Comparison of ENCODE assay signal across 1 cellular context in the genomic region with DNA sequence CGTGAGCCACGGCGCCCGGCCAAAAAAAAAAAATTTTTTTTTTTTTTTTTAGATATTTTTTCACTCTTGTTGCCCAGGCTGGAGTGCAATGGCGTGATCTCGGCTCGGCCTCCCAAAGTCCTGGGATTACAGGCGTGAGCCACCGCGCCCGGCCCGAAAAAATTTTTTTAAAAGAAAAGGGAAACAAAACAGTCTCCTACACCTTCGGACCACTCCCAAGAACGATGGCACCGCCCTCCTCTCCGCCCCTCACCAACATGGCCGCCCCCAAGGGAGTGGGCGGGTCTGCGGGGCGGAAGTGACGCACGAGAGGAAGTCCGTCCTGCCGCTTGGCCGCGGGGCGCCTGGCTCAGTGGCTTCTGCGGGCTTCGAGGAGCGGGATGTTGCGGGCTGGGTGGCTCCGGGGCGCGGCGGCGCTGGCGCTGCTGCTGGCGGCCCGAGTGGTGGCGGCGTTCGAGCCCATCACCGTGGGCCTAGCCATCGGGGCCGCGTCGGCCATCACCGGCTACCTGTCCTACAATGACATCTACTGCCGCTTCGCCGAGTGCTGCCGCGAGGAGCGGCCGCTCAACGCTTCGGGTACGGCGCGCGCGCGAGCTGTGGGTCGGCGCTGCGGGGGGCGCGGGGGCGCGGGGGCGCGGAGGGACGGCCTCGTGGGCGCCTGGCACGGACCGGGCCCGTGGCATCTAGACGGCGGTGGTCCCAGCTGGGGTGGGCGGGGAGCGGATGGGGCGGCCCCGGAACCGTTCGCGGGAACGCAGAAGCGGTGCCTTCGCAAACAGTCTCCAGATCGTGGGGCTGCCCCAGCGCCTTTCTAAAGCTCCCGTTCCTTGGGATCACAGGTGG.
TF ChIP-seq lines count a peak whose summit lies in the region.

A gene with protein sequence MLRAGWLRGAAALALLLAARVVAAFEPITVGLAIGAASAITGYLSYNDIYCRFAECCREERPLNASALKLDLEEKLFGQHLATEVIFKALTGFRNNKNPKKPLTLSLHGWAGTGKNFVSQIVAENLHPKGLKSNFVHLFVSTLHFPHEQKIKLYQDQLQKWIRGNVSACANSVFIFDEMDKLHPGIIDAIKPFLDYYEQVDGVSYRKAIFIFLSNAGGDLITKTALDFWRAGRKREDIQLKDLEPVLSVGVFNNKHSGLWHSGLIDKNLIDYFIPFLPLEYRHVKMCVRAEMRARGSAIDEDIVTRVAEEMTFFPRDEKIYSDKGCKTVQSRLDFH (plus strand): TSS at position 352 of the 846 bp plus-strand sequence. CDS start 29 bp downstream, at position 381.

TF ChIP-seq in HepG2, 621 proteins besides CTCF, POLR2A, EP300 and RAD21 (continued from another document and continues in another):
- TF ChIP-seq, protein P1, sequence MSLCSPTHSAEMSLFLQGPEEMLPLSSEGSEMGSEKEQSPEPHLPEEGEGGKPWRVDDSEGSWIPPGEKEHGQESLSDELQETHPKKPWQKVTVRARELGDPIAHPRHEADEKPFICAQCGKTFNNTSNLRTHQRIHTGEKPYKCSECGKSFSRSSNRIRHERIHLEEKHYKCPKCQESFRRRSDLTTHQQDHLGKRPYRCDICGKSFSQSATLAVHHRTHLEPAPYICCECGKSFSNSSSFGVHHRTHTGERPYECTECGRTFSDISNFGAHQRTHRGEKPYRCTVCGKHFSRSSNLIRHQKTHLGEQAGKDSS (CRISPR knock-in tag; IDR thresholded peaks at IDR 0.05; ENCODE audit: borderline replicate concordance, low read depth), result peak; percentile 47; the same call in 1 of the 2 replicates
- TF ChIP-seq, protein P2, sequence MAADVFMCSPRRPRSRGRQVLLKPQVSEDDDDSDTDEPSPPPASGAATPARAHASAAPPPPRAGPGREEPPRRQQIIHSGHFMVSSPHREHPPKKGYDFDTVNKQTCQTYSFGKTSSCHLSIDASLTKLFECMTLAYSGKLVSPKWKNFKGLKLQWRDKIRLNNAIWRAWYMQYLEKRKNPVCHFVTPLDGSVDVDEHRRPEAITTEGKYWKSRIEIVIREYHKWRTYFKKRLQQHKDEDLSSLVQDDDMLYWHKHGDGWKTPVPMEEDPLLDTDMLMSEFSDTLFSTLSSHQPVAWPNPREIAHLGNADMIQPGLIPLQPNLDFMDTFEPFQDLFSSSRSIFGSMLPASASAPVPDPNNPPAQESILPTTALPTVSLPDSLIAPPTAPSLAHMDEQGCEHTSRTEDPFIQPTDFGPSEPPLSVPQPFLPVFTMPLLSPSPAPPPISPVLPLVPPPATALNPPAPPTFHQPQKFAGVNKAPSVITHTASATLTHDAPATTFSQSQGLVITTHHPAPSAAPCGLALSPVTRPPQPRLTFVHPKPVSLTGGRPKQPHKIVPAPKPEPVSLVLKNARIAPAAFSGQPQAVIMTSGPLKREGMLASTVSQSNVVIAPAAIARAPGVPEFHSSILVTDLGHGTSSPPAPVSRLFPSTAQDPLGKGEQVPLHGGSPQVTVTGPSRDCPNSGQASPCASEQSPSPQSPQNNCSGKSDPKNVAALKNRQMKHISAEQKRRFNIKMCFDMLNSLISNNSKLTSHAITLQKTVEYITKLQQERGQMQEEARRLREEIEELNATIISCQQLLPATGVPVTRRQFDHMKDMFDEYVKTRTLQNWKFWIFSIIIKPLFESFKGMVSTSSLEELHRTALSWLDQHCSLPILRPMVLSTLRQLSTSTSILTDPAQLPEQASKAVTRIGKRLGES (CRISPR knock-in tag; IDR thresholded peaks at IDR 0.05; ENCODE audit: borderline replicate concordance), result no peak
- TF ChIP-seq, protein P3, sequence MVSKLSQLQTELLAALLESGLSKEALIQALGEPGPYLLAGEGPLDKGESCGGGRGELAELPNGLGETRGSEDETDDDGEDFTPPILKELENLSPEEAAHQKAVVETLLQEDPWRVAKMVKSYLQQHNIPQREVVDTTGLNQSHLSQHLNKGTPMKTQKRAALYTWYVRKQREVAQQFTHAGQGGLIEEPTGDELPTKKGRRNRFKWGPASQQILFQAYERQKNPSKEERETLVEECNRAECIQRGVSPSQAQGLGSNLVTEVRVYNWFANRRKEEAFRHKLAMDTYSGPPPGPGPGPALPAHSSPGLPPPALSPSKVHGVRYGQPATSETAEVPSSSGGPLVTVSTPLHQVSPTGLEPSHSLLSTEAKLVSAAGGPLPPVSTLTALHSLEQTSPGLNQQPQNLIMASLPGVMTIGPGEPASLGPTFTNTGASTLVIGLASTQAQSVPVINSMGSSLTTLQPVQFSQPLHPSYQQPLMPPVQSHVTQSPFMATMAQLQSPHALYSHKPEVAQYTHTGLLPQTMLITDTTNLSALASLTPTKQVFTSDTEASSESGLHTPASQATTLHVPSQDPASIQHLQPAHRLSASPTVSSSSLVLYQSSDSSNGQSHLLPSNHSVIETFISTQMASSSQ (IDR thresholded peaks at IDR 0.05; ENCODE audit: low read depth), result no peak
- TF ChIP-seq, protein P3 (CRISPR knock-in tag; IDR thresholded peaks at IDR 0.05; ENCODE audit: borderline replicate concordance), result no peak; the same call in 1 of the 2 replicates
- TF ChIP-seq ZNF234 (CRISPR knock-in tag; conservative IDR thresholded peaks at IDR 0.05) (no peak), NCOA5 (CRISPR knock-in tag; IDR thresholded peaks at IDR 0.05) (no peak), ZKSCAN5 (CRISPR knock-in tag; IDR thresholded peaks at IDR 0.05) (no peak), PHF8 (CRISPR knock-in tag; IDR thresholded peaks at IDR 0.05) (peak; percentile 79), PTBP1 (IDR thresholded peaks at IDR 0.05; ENCODE audit: low read depth, low read length, poor library complexity, severe bottlenecking) (no peak), ZNF547 (CRISPR knock-in tag; IDR thresholded peaks at IDR 0.05) (peak; percentile 81), PAX8 (CRISPR knock-in tag; IDR thresholded peaks at IDR 0.05; ENCODE audit: borderline replicate concordance) (no peak), ZNF703 (CRISPR knock-in tag; IDR thresholded peaks at IDR 0.05; ENCODE audit: borderline replicate concordance) (no peak), KLF16 (CRISPR knock-in tag; IDR thresholded peaks at IDR 0.05) (peak in 1 of 2 experiments; percentile 81; a peak in 2 of 4 replicates), MXD4 (CRISPR knock-in tag; IDR thresholded peaks at IDR 0.05) (peak; percentile 50; the same call in 1 of the 2 replicates), U2AF1 (optimal IDR thresholded peaks at IDR 0.05; ENCODE audit: low read depth, low read length) (no peak), ZNF564 (CRISPR knock-in tag; IDR thresholded peaks at IDR 0.05) (no peak), KDM5A (IDR thresholded peaks at IDR 0.05; ENCODE audit: borderline replicate concordance, low read length) (peak; percentile 65), ZNF329 (CRISPR knock-in tag; IDR thresholded peaks at IDR 0.05; ENCODE audit: low read depth) (0 out of 2 replicates have a peak, but pooled peaks have one; percentile 61), RCOR2 (CRISPR knock-in tag; IDR thresholded peaks at IDR 0.05) (no peak; the same call in 1 of the 2 replicates), PHF5A (CRISPR knock-in tag; IDR thresholded peaks at IDR 0.05; ENCODE audit: low read depth, unreplicated experiment) (no peak), ZEB1 (IDR thresholded peaks at IDR 0.05; ENCODE audit: insufficient replicate concordance, low read depth) (no peak), IKZF4 (CRISPR knock-in tag; IDR thresholded peaks at IDR 0.05; ENCODE audit: borderline replicate concordance, low read depth, not compliant biosample characterization) (no peak), SP2 (CRISPR knock-in tag; IDR thresholded peaks at IDR 0.05) (peak; percentile 77), ISX (CRISPR knock-in tag; conservative IDR thresholded peaks at IDR 0.05) (no peak), YY1 (IDR thresholded peaks at IDR 0.05; ENCODE audit: insufficient read depth, insufficient replicate concordance, low read depth, low read length) (peak; percentile 99), EHMT2 (IDR thresholded peaks at IDR 0.05; ENCODE audit: borderline replicate concordance, low read depth, low read length) (no peak), ZSCAN25 (CRISPR knock-in tag; IDR thresholded peaks at IDR 0.05) (no peak; the same call in 1 of the 2 replicates), GABPA (IDR thresholded peaks at IDR 0.05; ENCODE audit: low read depth, low read length) (peak; percentile 93), GABPA (CRISPR knock-in tag; IDR thresholded peaks at IDR 0.05; ENCODE audit: low read depth) (peak; percentile 93), IKZF1 (IDR thresholded peaks at IDR 0.05) (no peak), AGO2 (optimal IDR thresholded peaks at IDR 0.05; ENCODE audit: low read depth, low read length) (no peak), NFRKB (IDR thresholded peaks at IDR 0.05) (no peak), MIER3 (CRISPR knock-in tag; IDR thresholded peaks at IDR 0.05; ENCODE audit: borderline replicate concordance) (no peak), SIN3B (IDR thresholded peaks at IDR 0.05; ENCODE audit: low read length) (no peak), ZIK1 (CRISPR knock-in tag; IDR thresholded peaks at IDR 0.05; ENCODE audit: borderline replicate concordance, low read depth) (peak; percentile 53; the same call in 1 of the 2 replicates), NKX3-1 (CRISPR knock-in tag; IDR thresholded peaks at IDR 0.05) (0 out of 2 replicates have a peak, but pooled peaks have one; percentile 32), ZNF253 (CRISPR knock-in tag; IDR thresholded peaks at IDR 0.05; ENCODE audit: borderline replicate concordance) (no peak)
- TF ChIP-seq, protein P4, sequence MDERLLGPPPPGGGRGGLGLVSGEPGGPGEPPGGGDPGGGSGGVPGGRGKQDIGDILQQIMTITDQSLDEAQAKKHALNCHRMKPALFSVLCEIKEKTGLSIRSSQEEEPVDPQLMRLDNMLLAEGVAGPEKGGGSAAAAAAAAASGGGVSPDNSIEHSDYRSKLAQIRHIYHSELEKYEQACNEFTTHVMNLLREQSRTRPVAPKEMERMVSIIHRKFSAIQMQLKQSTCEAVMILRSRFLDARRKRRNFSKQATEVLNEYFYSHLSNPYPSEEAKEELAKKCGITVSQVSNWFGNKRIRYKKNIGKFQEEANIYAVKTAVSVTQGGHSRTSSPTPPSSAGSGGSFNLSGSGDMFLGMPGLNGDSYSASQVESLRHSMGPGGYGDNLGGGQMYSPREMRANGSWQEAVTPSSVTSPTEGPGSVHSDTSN (CRISPR knock-in tag; IDR thresholded peaks at IDR 0.05), result no peak
- TF ChIP-seq, protein P5, sequence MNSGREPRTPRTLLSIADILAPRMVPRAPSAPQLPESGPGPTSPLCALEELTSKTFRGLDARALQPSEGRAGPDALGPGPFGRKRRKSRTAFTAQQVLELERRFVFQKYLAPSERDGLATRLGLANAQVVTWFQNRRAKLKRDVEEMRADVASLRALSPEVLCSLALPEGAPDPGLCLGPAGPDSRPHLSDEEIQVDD (CRISPR knock-in tag; IDR thresholded peaks at IDR 0.05; ENCODE audit: borderline replicate concordance), result no peak
- TF ChIP-seq, protein P6, sequence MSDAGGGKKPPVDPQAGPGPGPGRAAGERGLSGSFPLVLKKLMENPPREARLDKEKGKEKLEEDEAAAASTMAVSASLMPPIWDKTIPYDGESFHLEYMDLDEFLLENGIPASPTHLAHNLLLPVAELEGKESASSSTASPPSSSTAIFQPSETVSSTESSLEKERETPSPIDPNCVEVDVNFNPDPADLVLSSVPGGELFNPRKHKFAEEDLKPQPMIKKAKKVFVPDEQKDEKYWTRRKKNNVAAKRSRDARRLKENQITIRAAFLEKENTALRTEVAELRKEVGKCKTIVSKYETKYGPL (CRISPR knock-in tag; IDR thresholded peaks at IDR 0.05), result no peak
- TF ChIP-seq, protein P7, sequence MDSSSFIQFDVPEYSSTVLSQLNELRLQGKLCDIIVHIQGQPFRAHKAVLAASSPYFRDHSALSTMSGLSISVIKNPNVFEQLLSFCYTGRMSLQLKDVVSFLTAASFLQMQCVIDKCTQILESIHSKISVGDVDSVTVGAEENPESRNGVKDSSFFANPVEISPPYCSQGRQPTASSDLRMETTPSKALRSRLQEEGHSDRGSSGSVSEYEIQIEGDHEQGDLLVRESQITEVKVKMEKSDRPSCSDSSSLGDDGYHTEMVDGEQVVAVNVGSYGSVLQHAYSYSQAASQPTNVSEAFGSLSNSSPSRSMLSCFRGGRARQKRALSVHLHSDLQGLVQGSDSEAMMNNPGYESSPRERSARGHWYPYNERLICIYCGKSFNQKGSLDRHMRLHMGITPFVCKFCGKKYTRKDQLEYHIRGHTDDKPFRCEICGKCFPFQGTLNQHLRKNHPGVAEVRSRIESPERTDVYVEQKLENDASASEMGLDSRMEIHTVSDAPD (CRISPR knock-in tag; IDR thresholded peaks at IDR 0.05), result no peak
- TF ChIP-seq, protein P8, sequence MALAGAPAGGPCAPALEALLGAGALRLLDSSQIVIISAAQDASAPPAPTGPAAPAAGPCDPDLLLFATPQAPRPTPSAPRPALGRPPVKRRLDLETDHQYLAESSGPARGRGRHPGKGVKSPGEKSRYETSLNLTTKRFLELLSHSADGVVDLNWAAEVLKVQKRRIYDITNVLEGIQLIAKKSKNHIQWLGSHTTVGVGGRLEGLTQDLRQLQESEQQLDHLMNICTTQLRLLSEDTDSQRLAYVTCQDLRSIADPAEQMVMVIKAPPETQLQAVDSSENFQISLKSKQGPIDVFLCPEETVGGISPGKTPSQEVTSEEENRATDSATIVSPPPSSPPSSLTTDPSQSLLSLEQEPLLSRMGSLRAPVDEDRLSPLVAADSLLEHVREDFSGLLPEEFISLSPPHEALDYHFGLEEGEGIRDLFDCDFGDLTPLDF (CRISPR knock-in tag; IDR thresholded peaks at IDR 0.05), result no peak
- TF ChIP-seq, protein P9, sequence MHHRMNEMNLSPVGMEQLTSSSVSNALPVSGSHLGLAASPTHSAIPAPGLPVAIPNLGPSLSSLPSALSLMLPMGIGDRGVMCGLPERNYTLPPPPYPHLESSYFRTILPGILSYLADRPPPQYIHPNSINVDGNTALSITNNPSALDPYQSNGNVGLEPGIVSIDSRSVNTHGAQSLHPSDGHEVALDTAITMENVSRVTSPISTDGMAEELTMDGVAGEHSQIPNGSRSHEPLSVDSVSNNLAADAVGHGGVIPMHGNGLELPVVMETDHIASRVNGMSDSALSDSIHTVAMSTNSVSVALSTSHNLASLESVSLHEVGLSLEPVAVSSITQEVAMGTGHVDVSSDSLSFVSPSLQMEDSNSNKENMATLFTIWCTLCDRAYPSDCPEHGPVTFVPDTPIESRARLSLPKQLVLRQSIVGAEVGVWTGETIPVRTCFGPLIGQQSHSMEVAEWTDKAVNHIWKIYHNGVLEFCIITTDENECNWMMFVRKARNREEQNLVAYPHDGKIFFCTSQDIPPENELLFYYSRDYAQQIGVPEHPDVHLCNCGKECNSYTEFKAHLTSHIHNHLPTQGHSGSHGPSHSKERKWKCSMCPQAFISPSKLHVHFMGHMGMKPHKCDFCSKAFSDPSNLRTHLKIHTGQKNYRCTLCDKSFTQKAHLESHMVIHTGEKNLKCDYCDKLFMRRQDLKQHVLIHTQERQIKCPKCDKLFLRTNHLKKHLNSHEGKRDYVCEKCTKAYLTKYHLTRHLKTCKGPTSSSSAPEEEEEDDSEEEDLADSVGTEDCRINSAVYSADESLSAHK (CRISPR knock-in tag; IDR thresholded peaks at IDR 0.05; ENCODE audit: borderline replicate concordance), result no peak
